15 cellular contexts compared by ENCODE assay signal in genomic region chr12:112032292-112032691, GRCh38. TPM values are rescaled to one million over a fixed set of nuclear protein-coding genes. Genes with fewer than 3 reads are reported as not detected.
DNase-seq lines count a peak whose midpoint lies in the region; ATAC-seq and TF ChIP-seq lines count a peak whose summit lies in the region.
"Had no signal": no experiment of that assay in that cellular context is flagged by ENCODE, and none has a peak within 500 bp of the region (broad histone marks: within the 10 kb centered on the region; RNA-seq: fewer than 3 reads in every experiment).

No MANE protein-coding gene starts in this region.

- POLR2A ChIA-PET in WTC11 (lab: Charles Lee), result no interaction called here

- ATAC-seq in activated T-cell treated with anti-CD3 and anti-CD28 coated beads, Interleukin-2, amount 50 U/mL, for 72 hours (replicated peaks in 1 of 2), result no peak
- ATAC-seq in GM23338, result no peak
- no peak for ATAC-seq in WTC11

- H3K9me2 ChIP-seq in GM23338 (ENCODE audit: insufficient read depth), result no peaks in the 10 kb centered on the region

- no peak overlapping the region for H3K4me2 ChIP-seq in GM23338

- H3K27me3 Mint-ChIP-seq in activated T-cell treated with anti-CD3 and anti-CD28 coated beads, Interleukin-2, amount 50 U/mL, for 72 hours (ENCODE audit: low read depth), result no peaks in the 10 kb centered on the region
- peaks cover 4% of the 10 kb centered on the region for H3K27me3 Mint-ChIP-seq in GM23338 (ENCODE audit: insufficient read depth, low read depth, poor library complexity)
- no peaks in the 10 kb centered on the region for H3K27me3 Mint-ChIP-seq in WTC11 (ENCODE audit: low read depth)
- H3K27me3 Mint-ChIP-seq in progenitor cell of endocrine pancreas, result no peaks in the 10 kb centered on the region
- H3K27me3 Mint-ChIP-seq: IgD-negative memory B cell had no signal

- H4K20me1 ChIP-seq in GM23338 (replicated peaks; ENCODE audit: insufficient read depth), result peaks cover 6% of the 10 kb centered on the region

- H3K4me3 Mint-ChIP-seq in activated T-cell treated with anti-CD3 and anti-CD28 coated beads, Interleukin-2, amount 50 U/mL, for 72 hours, result no peak overlapping the region
- no peak overlapping the region for H3K4me3 Mint-ChIP-seq in GM23338
- H3K4me3 Mint-ChIP-seq in WTC11, result no peak overlapping the region
- no peak overlapping the region for H3K4me3 Mint-ChIP-seq in progenitor cell of endocrine pancreas (ENCODE audit: low read depth)
- H3K4me3 Mint-ChIP-seq: IgD-negative memory B cell had no signal

- H3K36me3 Mint-ChIP-seq in activated T-cell treated with anti-CD3 and anti-CD28 coated beads, Interleukin-2, amount 50 U/mL, for 72 hours (ENCODE audit: insufficient read depth in 2 of 2), result peaks cover 7 to 46% of the 10 kb centered on the region in 2 donors
- H3K36me3 Mint-ChIP-seq in GM23338 (ENCODE audit: low read depth), result peaks cover 74% of the 10 kb centered on the region
- peaks cover 57% of the 10 kb centered on the region for H3K36me3 Mint-ChIP-seq in WTC11
- H3K36me3 Mint-ChIP-seq in progenitor cell of endocrine pancreas (ENCODE audit: insufficient read depth), result peaks cover 13% of the 10 kb centered on the region
- H3K36me3 Mint-ChIP-seq: IgD-negative memory B cell had no signal

- no peak for DNase-seq in activated T-cell treated with anti-CD3 and anti-CD28 coated beads, Interleukin-2, amount 50 U/mL, for 72 hours
- no peak for DNase-seq in activated T-cell treated with anti-CD3 and anti-CD28 coated beads, Interleukin-2, amount 50 U/mL, for 48 hours
- no peak for DNase-seq in GM23338 (ENCODE audit: low spot score)
- DNase-seq in WTC11 (ENCODE audit: low spot score), result no peak
- no peak for DNase-seq in progenitor cell of endocrine pancreas (ENCODE audit: low spot score, unreplicated experiment)
- DNase-seq in NCI-H526 treated with DMSO at 0.1 percent for 48 hours (lab: John Stamatoyannopoulos, UW), result no peak
- DNase-seq in EL, result no peak
- DNase-seq: Caco-2, DMS153, NCI-H187, NCI-H226, NCI-H526, Right ventricle myocardium superior had no signal

- peaks cover 12% of the 10 kb centered on the region for H3K4me1 Mint-ChIP-seq in activated T-cell treated with anti-CD3 and anti-CD28 coated beads, Interleukin-2, amount 50 U/mL, for 72 hours (ENCODE audit: low read depth)
- H3K4me1 Mint-ChIP-seq in GM23338 (peaks cover 23% of the 10 kb centered on the region; the same call in 2 of the 3 replicates), WTC11 (peaks cover 22% of the 10 kb centered on the region), progenitor cell of endocrine pancreas (ENCODE audit: low read depth) (no peaks in the 10 kb centered on the region)

- no peak overlapping the region for H2AFZ ChIP-seq in GM23338

- no peaks in the 10 kb centered on the region for H3K9me3 Mint-ChIP-seq in activated T-cell treated with anti-CD3 and anti-CD28 coated beads, Interleukin-2, amount 50 U/mL, for 72 hours
- H3K9me3 Mint-ChIP-seq in GM23338 (no peaks in the 10 kb centered on the region), WTC11 (no peaks in the 10 kb centered on the region), progenitor cell of endocrine pancreas (ENCODE audit: low read depth) (no peaks in the 10 kb centered on the region)
- H3K9me3 Mint-ChIP-seq: IgD-negative memory B cell had no signal

- peaks cover 34% of the 10 kb centered on the region for H3K36me3 ChIP-seq in GM23338 (ENCODE audit: insufficient read depth)

- H3K27me3 ChIP-seq in GM23338 (ENCODE audit: insufficient read depth), result no peaks in the 10 kb centered on the region

- H3K27ac ChIP-seq in GM23338 (ENCODE audit: low read depth), result peak overlapping the region; percentile 5; the same call in 1 of the 2 replicates
- H3K27ac ChIP-seq: C4-2B had no signal

- CTCF ChIA-PET in WTC11 (lab: Charles Lee), result interaction anchor here (0.6 kb wide), 1 partner anchor 164 kb away, joined by 4 read pairs; no protein-coding TSS in a partner anchor

- no peaks in the 10 kb centered on the region; the same call in 1 of the 2 replicates for H3K79me2 ChIP-seq in GM23338 (replicated peaks; ENCODE audit: insufficient read depth)

- H3K27ac Mint-ChIP-seq in activated T-cell treated with anti-CD3 and anti-CD28 coated beads, Interleukin-2, amount 50 U/mL, for 72 hours, result peak overlapping the region; percentile 70
- peak overlapping the region; percentile 52 for H3K27ac Mint-ChIP-seq in GM23338
- peak overlapping the region; percentile 66 for H3K27ac Mint-ChIP-seq in WTC11
- H3K27ac Mint-ChIP-seq in progenitor cell of endocrine pancreas, result peak overlapping the region; percentile 84

- H3K4me3 ChIP-seq in GM23338, result no peak overlapping the region

- H3F3A ChIP-seq in GM23338 (replicated peaks; ENCODE audit: low read depth), result 0 out of 2 replicates have a peak, but pooled peaks cover 2% of the 10 kb centered on the region

- peaks cover 25% of the 10 kb centered on the region; the same call in 1 of the 2 replicates for H3K4me1 ChIP-seq in GM23338 (ENCODE audit: insufficient read depth)
- H3K4me1 ChIP-seq: Caco-2 had no signal

- TF ChIP-seq CTCF in GM23338 (conservative IDR thresholded peaks at IDR 0.05; ENCODE audit: low read depth in 2 of 2) (no peak), WTC11 (IDR thresholded peaks at IDR 0.05) (no peak), progenitor cell of endocrine pancreas (IDR thresholded peaks at IDR 0.05; ENCODE audit: unreplicated experiment) (no peak)

TF ChIP-seq in GM23338, 12 proteins besides CTCF, POLR2A, EP300 and RAD21 (continues in another document):
- TF ChIP-seq JUNB (IDR thresholded peaks at IDR 0.05; ENCODE audit: unreplicated experiment) (no peak), EZH2phosphoT487 (IDR thresholded peaks at IDR 0.05; ENCODE audit: unreplicated experiment) (no peak), NANOG (IDR thresholded peaks at IDR 0.05; ENCODE audit: borderline replicate concordance) (no peak)

TF ChIP-seq in WTC11, 78 proteins besides CTCF, POLR2A, EP300 and RAD21:
- TF ChIP-seq ATF2 (CRISPR knock-in tag; IDR thresholded peaks at IDR 0.05; ENCODE audit: borderline replicate concordance, low read depth), result no peak
- TF ChIP-seq ESRRA (CRISPR knock-in tag; IDR thresholded peaks at IDR 0.05; ENCODE audit: borderline replicate concordance), result no peak
- no peak for TF ChIP-seq E2F4 (CRISPR knock-in tag; IDR thresholded peaks at IDR 0.05; ENCODE audit: borderline replicate concordance, low read depth)
- no peak for TF ChIP-seq RORB (CRISPR knock-in tag; IDR thresholded peaks at IDR 0.05)
- TF ChIP-seq JAZF1 (CRISPR knock-in tag; IDR thresholded peaks at IDR 0.05), result no peak
- no peak for TF ChIP-seq TEAD1 (CRISPR knock-in tag; IDR thresholded peaks at IDR 0.05)
- TF ChIP-seq ATF3 (CRISPR knock-in tag; conservative IDR thresholded peaks at IDR 0.05), result no peak
- no peak for TF ChIP-seq GRHL2 (CRISPR knock-in tag; IDR thresholded peaks at IDR 0.05; ENCODE audit: insufficient replicate concordance, severe bottlenecking)
- TF ChIP-seq SMAD3 (CRISPR knock-in tag; IDR thresholded peaks at IDR 0.05; ENCODE audit: borderline replicate concordance), result no peak
- TF ChIP-seq ZNF512 (CRISPR knock-in tag; IDR thresholded peaks at IDR 0.05; ENCODE audit: borderline replicate concordance), result no peak
- no peak for TF ChIP-seq GTF2I (CRISPR knock-in tag; conservative IDR thresholded peaks at IDR 0.05)

RNA-seq across cellular contexts. Expression of gene ERP29, which starts 19.1 kb away (rescaled TPM):
- 100 to 1,000 TPM; 145 to 154 TPM for total RNA-seq in activated T-cell treated with anti-CD3 and anti-CD28 coated beads, Interleukin-2, amount 50 U/mL, for 72 hours
- total RNA-seq in GM23338 (2014; rRNA removed; shearing (Covaris generic)), result 90.7 and 91.1 TPM in 2 replicates
- polyA plus RNA-seq in GM23338 (2016; fragmentation: Nextera tagmentation; extraction: Ambion mirVana), result 166 and 173 TPM in 2 replicates
- total RNA-seq in WTC11 (2021) (162 to 171 TPM (median 168 TPM) in 3 replicates), progenitor cell of endocrine pancreas (138 and 144 TPM in 2 replicates)

RNA-seq across cellular contexts. Expression of gene TMEM116, which starts 19.3 kb away (rescaled TPM):
- 10 to 100 TPM; 19.4 to 21.0 TPM for total RNA-seq in activated T-cell treated with anti-CD3 and anti-CD28 coated beads, Interleukin-2, amount 50 U/mL, for 72 hours
- 8.0 and 12.0 TPM in 2 replicates for total RNA-seq in GM23338 (2014; rRNA removed; shearing (Covaris generic))
- 6.6 and 10.4 TPM in 2 replicates for polyA plus RNA-seq in GM23338 (2016; fragmentation: Nextera tagmentation; extraction: Ambion mirVana)
- total RNA-seq in WTC11 (2021) (7.8 to 10.5 TPM (median 9.4 TPM) in 3 replicates), progenitor cell of endocrine pancreas (11.6 and 13.1 TPM in 2 replicates)
